In genomic region chr20:53079483-53079810, GRCh38 we compare ENCODE assay signal across 21 cellular contexts.
A peak's percentile ranks its signal among the peaks of the same experiment; 100 is the strongest.
DNase-seq lines count a peak whose midpoint lies in the region; TF ChIP-seq lines count a peak whose summit lies in the region.
"Had no signal": no experiment of that assay in that cellular context is flagged by ENCODE, and none has a peak within 500 bp of the region (broad histone marks: within the 10 kb centered on the region; RNA-seq: fewer than 3 reads in every experiment).

No MANE protein-coding gene starts in this region.

- H3K4ac ChIP-seq in neuronal stem cell (ENCODE audit: low read length): no peak overlapping the region

- peak overlapping the region; percentile 10 for H3K27ac ChIP-seq in neuronal stem cell (replicated peaks; ENCODE audit: low read length)
- peak overlapping the region; percentile 75 for H3K27ac ChIP-seq in subcutaneous abdominal adipose tissue (ENCODE audit: low read depth, low read length)
- no peak overlapping the region for H3K27ac ChIP-seq in SJCRH30
- H3K27ac ChIP-seq: BLaER1, HL-60 had no signal

- no peaks in the 10 kb centered on the region for H3K79me1 ChIP-seq in neuronal stem cell (ENCODE audit: low read depth, low read length)

- H3K14ac ChIP-seq in neuronal stem cell (ENCODE audit: low read length): no peak overlapping the region

- no peak overlapping the region for H2AK5ac ChIP-seq in neuronal stem cell (ENCODE audit: low read depth, low read length)

- peaks cover 0 to 17% of the 10 kb centered on the region in 2 donors for H3K4me1 ChIP-seq in neuronal stem cell (ENCODE audit: control insufficient read depth in 2 of 2, insufficient read depth in 1 of 2, low read depth in 1 of 2, low read length in 2 of 2)
- peaks cover 7 to 75% (median 63%) of the 10 kb centered on the region in 5 donors for H3K4me1 ChIP-seq in subcutaneous abdominal adipose tissue (ENCODE audit: control insufficient read depth in 5 of 5, insufficient read depth in 5 of 5, low read length in 5 of 5)
- no peaks in the 10 kb centered on the region for H3K4me1 ChIP-seq in SJCRH30
- H3K4me1 ChIP-seq: BLaER1 had no signal

- H3K9me3 ChIP-seq in neuronal stem cell (replicated peaks in 1 of 2; ENCODE audit: control insufficient read depth in 2 of 2, insufficient read depth in 1 of 2, low read depth in 1 of 2, low read length in 2 of 2): no peaks in the 10 kb centered on the region
- no peaks in the 10 kb centered on the region for H3K9me3 ChIP-seq in subcutaneous abdominal adipose tissue (ENCODE audit: control insufficient read depth in 5 of 5, low read length in 5 of 5)
- no peaks in the 10 kb centered on the region for H3K9me3 ChIP-seq in SJCRH30 (replicated peaks)
- H3K9me3 ChIP-seq: BLaER1 had no signal

- no peak for TF ChIP-seq CTCF in fibroblast of the aortic adventitia (IDR thresholded peaks at IDR 0.05; ENCODE audit: insufficient read depth, low read length)

- H2BK12ac ChIP-seq in neuronal stem cell (ENCODE audit: low read length): no peak overlapping the region

- H3K4me1 Mint-ChIP-seq in activated naive CD4-positive, alpha-beta T cell treated with anti-CD3 and anti-CD28 coated beads, Interleukin-2, amount 50 U/mL, for 24 hours: peaks cover 3% of the 10 kb centered on the region

- H3K27ac Mint-ChIP-seq in activated naive CD4-positive, alpha-beta T cell treated with anti-CD3 and anti-CD28 coated beads, Interleukin-2, amount 50 U/mL, for 24 hours: peak overlapping the region; percentile 95
- H3K27ac Mint-ChIP-seq: GM23338, IgD-negative memory B cell had no signal

- H3K23ac ChIP-seq in neuronal stem cell (ENCODE audit: low read depth, low read length, poor library complexity): no peak overlapping the region

- no peak for DNase-seq in activated naive CD4-positive, alpha-beta T cell (lab: John Stamatoyannopoulos, UW)
- DNase-seq in fibroblast of the aortic adventitia (ENCODE audit: low read depth) (peak; percentile 16), neuronal stem cell (ENCODE audit: low spot score) (no peak), NCI-H446 treated with DMSO at 0.1 percent for 48 hours (lab: John Stamatoyannopoulos, UW) (no peak), SJCRH30 (no peak)
- no peak for DNase-seq in effector CD4-positive, alpha-beta T cell
- DNase-seq: CD4-positive, alpha-beta memory T cell; DMS153; GDM1; HCEC 1CT; Karpas-422; NCI-H1092; NCI-H1436 treated with DMSO at 0.1 percent for 48 hours; NCI-H2029; NCI-H69 had no signal

- no peak overlapping the region for H3K4me2 ChIP-seq in neuronal stem cell (ENCODE audit: insufficient read depth, low read length, poor library complexity, severe bottlenecking)
- H3K4me2 ChIP-seq: BLaER1, GM23338 had no signal

- H3K4me3 Mint-ChIP-seq in activated naive CD4-positive, alpha-beta T cell treated with anti-CD3 and anti-CD28 coated beads, Interleukin-2, amount 50 U/mL, for 24 hours: no peak overlapping the region
- H3K4me3 Mint-ChIP-seq: GM23338, IgD-negative memory B cell had no signal

- H2BK5ac ChIP-seq in neuronal stem cell (ENCODE audit: low read length): no peak overlapping the region

- H3K27me3 ChIP-seq in neuronal stem cell (ENCODE audit: control insufficient read depth in 3 of 3, insufficient read depth in 3 of 3, low read depth in 1 of 3, low read length in 3 of 3) (no peaks in the 10 kb centered on the region), subcutaneous abdominal adipose tissue (ENCODE audit: control insufficient read depth in 5 of 5, insufficient read depth in 4 of 5, low read length in 5 of 5) (no peaks in the 10 kb centered on the region), SJCRH30 (peaks cover 10% of the 10 kb centered on the region)
- H3K27me3 ChIP-seq: BLaER1 had no signal

- H2AFZ ChIP-seq in neuronal stem cell (ENCODE audit: low read length): no peak overlapping the region
- H2AFZ ChIP-seq: GM23338 had no signal

- no peak overlapping the region for H4K8ac ChIP-seq in neuronal stem cell (ENCODE audit: low read depth, low read length)

- no peak overlapping the region for H3K18ac ChIP-seq in neuronal stem cell (ENCODE audit: low read length)

- H4K91ac ChIP-seq in neuronal stem cell (ENCODE audit: low read depth, low read length, poor library complexity): no peak overlapping the region

- H2BK120ac ChIP-seq in neuronal stem cell (ENCODE audit: low read depth, low read length): no peak overlapping the region

- H3K4me3 ChIP-seq in fibroblast of the aortic adventitia (ENCODE audit: low read depth, low read length): no peak overlapping the region
- H3K4me3 ChIP-seq in neuronal stem cell (ENCODE audit: low read length in 2 of 2): no peak overlapping the region
- peak overlapping the region in 1 of 5 donors; percentile 4 for H3K4me3 ChIP-seq in subcutaneous abdominal adipose tissue (ENCODE audit: low read depth in 1 of 5, low read length in 5 of 5)
- H3K4me3 ChIP-seq in SJCRH30: no peak overlapping the region
- H3K4me3 ChIP-seq: BLaER1, GM23338 had no signal

- H3K9ac ChIP-seq in neuronal stem cell (ENCODE audit: low read depth, low read length, poor library complexity): no peak overlapping the region
- peak overlapping the region in 2 of 5 donors; percentile 22 to 38 for H3K9ac ChIP-seq in subcutaneous abdominal adipose tissue (ENCODE audit: low read length in 5 of 5)
- H3K9ac ChIP-seq: BLaER1 had no signal

- WGBS in neuronal stem cell (ENCODE audit: extremely low coverage in 2 of 2, insufficient read length in 2 of 2, insufficient replicate concordance in 1 of 2), 2 donors: no CpG with 5 or more reads among the region's 3 CpGs

- no peaks in the 10 kb centered on the region for H3K36me3 ChIP-seq in neuronal stem cell (replicated peaks in 1 of 2; ENCODE audit: control insufficient read depth in 2 of 2, insufficient read depth in 2 of 2, low read length in 2 of 2)
- H3K36me3 ChIP-seq in subcutaneous abdominal adipose tissue (ENCODE audit: control insufficient read depth in 5 of 5, insufficient read depth in 5 of 5, low read length in 5 of 5): no peaks in the 10 kb centered on the region
- no peaks in the 10 kb centered on the region for H3K36me3 ChIP-seq in SJCRH30
- H3K36me3 ChIP-seq: BLaER1 had no signal

- no peaks in the 10 kb centered on the region for H3K27me3 Mint-ChIP-seq in activated naive CD4-positive, alpha-beta T cell treated with anti-CD3 and anti-CD28 coated beads, Interleukin-2, amount 50 U/mL, for 24 hours
- H3K27me3 Mint-ChIP-seq: CD4-positive, alpha-beta memory T cell; IgD-negative memory B cell had no signal

- H3K9me3 Mint-ChIP-seq in activated naive CD4-positive, alpha-beta T cell treated with anti-CD3 and anti-CD28 coated beads, Interleukin-2, amount 50 U/mL, for 24 hours: no peaks in the 10 kb centered on the region
- H3K9me3 Mint-ChIP-seq: CD4-positive, alpha-beta memory T cell; GM23338; IgD-negative memory B cell had no signal

- H2BK15ac ChIP-seq in neuronal stem cell (ENCODE audit: low read length): no peak overlapping the region

- H3K36me3 Mint-ChIP-seq in activated naive CD4-positive, alpha-beta T cell treated with anti-CD3 and anti-CD28 coated beads, Interleukin-2, amount 50 U/mL, for 24 hours: peaks cover 4% of the 10 kb centered on the region
- H3K36me3 Mint-ChIP-seq: CD4-positive, alpha-beta memory T cell; IgD-negative memory B cell had no signal
